19 cellular contexts compared by ENCODE assay signal in genomic region chr1:229197225-229197677, GRCh38.
"Had no signal": no experiment of that assay in that cellular context is flagged by ENCODE, and none has a peak within 500 bp of the region (broad histone marks: within the 10 kb centered on the region; RNA-seq: fewer than 3 reads in every experiment).

No MANE protein-coding gene starts in this region.

- H3K4me1 ChIP-seq: gastroesophageal sphincter, uterus had no signal

- H3K27ac ChIP-seq: esophagus squamous epithelium, gastroesophageal sphincter, sigmoid colon, tibial nerve, uterus, WERI-Rb-1 had no signal

- H3K36me3 ChIP-seq: esophagus squamous epithelium, gastroesophageal sphincter, sigmoid colon, tibial nerve, uterus, WERI-Rb-1 had no signal

- H3K4me3 ChIP-seq: esophagus squamous epithelium, gastroesophageal sphincter, sigmoid colon, tibial nerve, uterus had no signal

- ATAC-seq: activated CD8-positive, alpha-beta T cell treated with anti-CD3 and anti-CD28 coated beads, Interleukin-2, amount 10 ng/mL, durations not matched to agents 7 days and 5 days; gastroesophageal sphincter; left cardiac atrium had no signal

- H3K9me3 ChIP-seq: esophagus squamous epithelium, gastroesophageal sphincter, sigmoid colon, tibial nerve, uterus had no signal

- H3K27ac Mint-ChIP-seq: activated CD8-positive, alpha-beta T cell treated with anti-CD3 and anti-CD28 coated beads, Interleukin-2, amount 10 ng/mL, durations not matched to agents 7 days and 5 days; activated naive CD4-positive, alpha-beta T cell treated with anti-CD3 and anti-CD28 coated beads, Interleukin-2, amount 50 U/mL, for 24 hours; memory B cell; stimulated activated naive CD8-positive, alpha-beta T cell treated with anti-CD3 and anti-CD28 coated beads, Interleukin-15, Interleukin-2, amounts not matched to agents 100 ng/mL and 50 ng/mL, for 24 hours had no signal

- H3K36me3 Mint-ChIP-seq: activated naive CD4-positive, alpha-beta T cell treated with anti-CD3 and anti-CD28 coated beads, Interleukin-2, amount 50 U/mL, for 24 hours; memory B cell had no signal

- H3K27me3 Mint-ChIP-seq: activated naive CD4-positive, alpha-beta T cell treated with anti-CD3 and anti-CD28 coated beads, Interleukin-2, amount 50 U/mL, for 24 hours; stimulated activated naive CD8-positive, alpha-beta T cell treated with anti-CD3 and anti-CD28 coated beads, Interleukin-15, Interleukin-2, amounts not matched to agents 100 ng/mL and 50 ng/mL, for 24 hours had no signal

- DNase-seq: activated CD4-positive, alpha-beta T cell treated with anti-CD3 and anti-CD28 coated beads for 1 hour; activated CD4-positive, alpha-beta T cell treated with anti-CD3 and anti-CD28 coated beads, Interleukin-2, amount 50 U/mL, for 1 hour; activated CD8-positive, alpha-beta T cell treated with anti-CD3 and anti-CD28 coated beads, Interleukin-2, amount 10 ng/mL, durations not matched to agents 7 days and 5 days; activated gamma-delta T cell treated with Interleukin-2 at 50 U/mL for 16 hours; central memory CD4-positive, alpha-beta T cell; effector memory CD4-positive, alpha-beta T cell; esophagus squamous epithelium; head of caudate nucleus; hypothalamus; left cardiac atrium; occipital lobe; sigmoid colon; uterus; WERI-Rb-1 had no signal

- H3K4me3 Mint-ChIP-seq: activated CD8-positive, alpha-beta T cell treated with anti-CD3 and anti-CD28 coated beads, Interleukin-2, amount 10 ng/mL, durations not matched to agents 7 days and 5 days; activated naive CD4-positive, alpha-beta T cell treated with anti-CD3 and anti-CD28 coated beads, Interleukin-2, amount 50 U/mL, for 24 hours; memory B cell; stimulated activated naive CD8-positive, alpha-beta T cell treated with anti-CD3 and anti-CD28 coated beads, Interleukin-15, Interleukin-2, amounts not matched to agents 100 ng/mL and 50 ng/mL, for 24 hours had no signal

- H3K27me3 ChIP-seq: esophagus squamous epithelium, gastroesophageal sphincter, sigmoid colon, tibial nerve, uterus had no signal
